Comparison of ENCODE assay signal across 10 cellular contexts in genomic region chr3:152244156-152244888, GRCh38. TPM values are rescaled to one million over a fixed set of nuclear protein-coding genes. Genes with fewer than 3 reads are reported as not detected.
DNase-seq lines count a peak whose midpoint lies in the region; ATAC-seq, FAIRE-seq and TF ChIP-seq lines count a peak whose summit lies in the region.
"Had no signal": no experiment of that assay in that cellular context is flagged by ENCODE, and none has a peak within 500 bp of the region (broad histone marks: within the 10 kb centered on the region; RNA-seq: fewer than 3 reads in every experiment).

No MANE protein-coding gene starts in this region.

- H3K4me1 ChIP-seq in Loucy (ENCODE audit: insufficient read depth, low read length, poor library complexity, severe bottlenecking) (peaks cover 69% of the 10 kb centered on the region), K562 (replicated peaks in 1 of 2; ENCODE audit: control insufficient read depth in 2 of 2, insufficient read depth in 2 of 2, low read length in 2 of 2) (peaks cover 13 to 29% of the 10 kb centered on the region in 2 experiments), SK-N-SH (ENCODE audit: control insufficient read depth in 1 of 2, insufficient read depth in 2 of 2, low read depth in 1 of 2, low read length in 1 of 2) (peaks cover 0 to 9% of the 10 kb centered on the region in 2 experiments; a peak in 1 of 4 replicates)

- H3K27ac ChIP-seq in K562 (ENCODE audit: extremely low read depth, low read depth, low read length), result peak overlapping the region; percentile 92
- H3K27ac ChIP-seq in SK-N-SH (ENCODE audit: low read depth in 2 of 2, low read length in 1 of 2), result no peak overlapping the region

- H3K79me2 ChIP-seq in Loucy (ENCODE audit: insufficient read depth, low read length) (peaks cover 36% of the 10 kb centered on the region), K562 (ENCODE audit: control insufficient read depth, insufficient read depth, low read length) (peaks cover 65% of the 10 kb centered on the region), SK-N-SH (ENCODE audit: insufficient read depth) (no peaks in the 10 kb centered on the region)

- TF ChIP-seq EP300 in K562 (IDR thresholded peaks at IDR 0.05; ENCODE audit: low read length), result no peak
- TF ChIP-seq EP300 in SK-N-SH (IDR thresholded peaks at IDR 0.05; ENCODE audit: borderline replicate concordance in 1 of 2, low read depth in 1 of 2, low read length in 1 of 2), result no peak

- no peaks in the 10 kb centered on the region for H3K27me3 ChIP-seq in Loucy (ENCODE audit: insufficient read depth, low read length, poor library complexity, severe bottlenecking)
- no peaks in the 10 kb centered on the region for H3K27me3 ChIP-seq in K562 (ENCODE audit: control insufficient read depth in 2 of 2, insufficient read depth in 2 of 2, low read length in 2 of 2)
- no peaks in the 10 kb centered on the region for H3K27me3 ChIP-seq in SK-N-SH (ENCODE audit: insufficient read depth)

- CTCF ChIA-PET in K562 (lab: Yijun Ruan, JAX; ENCODE audit: low intra/inter-chr PET ratio), result interaction anchor here (1.0 kb wide), 1 partner anchor 61 kb away, joined by 3 read pairs; no protein-coding TSS in a partner anchor
- CTCF ChIA-PET in MCF 10A (lab: Yijun Ruan, JAX), result interaction anchor here (0.6 kb wide), 1 partner anchor 8 kb away, joined by 4 read pairs; no protein-coding TSS in a partner anchor
- CTCF ChIA-PET in SK-N-SH (lab: Yijun Ruan, JAX), result interaction anchor here (0.7 kb wide), 1 partner anchor 916 kb away, joined by 3 read pairs; no protein-coding TSS in a partner anchor

- 0% methylated on average over 2 of the region's 2 CpGs for WGBS in K562 (ENCODE audit: insufficient coverage, low coverage, missing lambda C conversion rate)
- WGBS in SK-N-SH (ENCODE audit: low lambda C conversion rate), result 77% methylated on average over 2 of the region's 2 CpGs

- H3K9ac ChIP-seq in Loucy (ENCODE audit: low read depth, low read length, poor library complexity, severe bottlenecking) (peak overlapping the region; percentile 79), K562 (ENCODE audit: insufficient read depth in 1 of 2, low read depth in 2 of 2, low read length in 2 of 2) (peak overlapping the region in 1 of 2 experiments; percentile 82; a peak in 3 of 4 replicates), SK-N-SH (no peak overlapping the region)

- TF ChIP-seq RAD21 in K562 (CRISPR knock-in tag; conservative IDR thresholded peaks at IDR 0.05 in 1 of 2, IDR thresholded peaks at IDR 0.05 in 1 of 2), result no peak; a peak in 2 of 4 replicates
- TF ChIP-seq RAD21 in SK-N-SH (IDR thresholded peaks at IDR 0.05; ENCODE audit: low read length), result no peak

- H3K9me3 ChIP-seq in Loucy (ENCODE audit: insufficient read depth, low read depth, low read length) (no peaks in the 10 kb centered on the region), K562 (replicated peaks; ENCODE audit: control insufficient read depth, insufficient read depth, low read depth, low read length) (no peaks in the 10 kb centered on the region), SK-N-SH (no peaks in the 10 kb centered on the region)

- H3K4me1 Mint-ChIP-seq in MCF 10A (ENCODE audit: insufficient read depth, unreplicated experiment), result peaks cover 6% of the 10 kb centered on the region

- H3K4me3 Mint-ChIP-seq in MCF 10A (ENCODE audit: unreplicated experiment), result no peak overlapping the region

- ATAC-seq in GM19455 (IDR thresholded peaks at IDR 0.05; ENCODE audit: unreplicated experiment), result peak; percentile 24
- peak; percentile 69 for ATAC-seq in K562
- no peak for ATAC-seq in HG03457 (IDR thresholded peaks at IDR 0.05; ENCODE audit: unreplicated experiment)

- no peaks in the 10 kb centered on the region for H3K36me3 Mint-ChIP-seq in MCF 10A (ENCODE audit: insufficient read depth, unreplicated experiment)

- H2AFZ ChIP-seq in Loucy (ENCODE audit: low read length) (no peak overlapping the region), K562 (ENCODE audit: low read depth, low read length) (peak overlapping the region; percentile 84), SK-N-SH (ENCODE audit: low read depth) (no peak overlapping the region)

- intact Hi-C loops in K562 (cut with micrococcal nuclease) (loop anchor here (1.0 to 10.0 kb wide), 2 partner anchors 24 to 170 kb away; partner anchors contain the start of gene MBNL1), MCF 10A (cut with micrococcal nuclease) (no loop called here)

- no peak overlapping the region for H3K27ac Mint-ChIP-seq in MCF 10A (ENCODE audit: low read depth, unreplicated experiment)

- DNase-seq in CD1c-positive myeloid dendritic cell (ENCODE audit: extremely low spot score) (peak; percentile 85), K562 (ENCODE audit: extremely low read depth in 1 of 4, low spot score in 3 of 4) (peak in 1 of 4 experiments; percentile 70), MCF 10A (ENCODE audit: unreplicated experiment) (no peak), SK-N-SH (no peak), DMS 273 treated with DMSO at 0.1 percent for 48 hours (lab: John Stamatoyannopoulos, UW) (no peak)
- DNase-seq: activated CD4-positive, alpha-beta T cell treated with anti-CD3 and anti-CD28 coated beads for 1 hour had no signal

- BruUV-seq in K562 (replicated peaks; lab: Mats Ljungman, UMichigan), result TSS peak; percentile 71
- BruUV-seq in MCF 10A (replicated peaks; lab: Mats Ljungman, UMichigan), result no TSS peak

- H3F3A ChIP-seq in Loucy (ENCODE audit: low read depth) (peaks cover 22% of the 10 kb centered on the region), SK-N-SH (replicated peaks; ENCODE audit: insufficient read depth) (peaks cover 4% of the 10 kb centered on the region)

- in situ Hi-C loops in K562 (cut with MboI), result no loop called here

- H3K9me3 Mint-ChIP-seq in MCF 10A (ENCODE audit: unreplicated experiment), result no peaks in the 10 kb centered on the region

- peak; percentile 35 for FAIRE-seq in K562 (lab: Jason Lieb, UNC)
- FAIRE-seq: endothelial cell of umbilical vein had no signal

- H4K20me1 ChIP-seq in Loucy (ENCODE audit: insufficient read depth, low read length, poor library complexity, severe bottlenecking), result no peaks in the 10 kb centered on the region
- no peaks in the 10 kb centered on the region for H4K20me1 ChIP-seq in K562 (replicated peaks; ENCODE audit: control insufficient read depth, insufficient read depth, low read length)
- no peaks in the 10 kb centered on the region for H4K20me1 ChIP-seq in SK-N-SH (ENCODE audit: insufficient read depth)

- 0 out of 2 replicates have a peak, but pooled peaks have one; percentile 26 for TF ChIP-seq POLR2A in K562 (conservative IDR thresholded peaks at IDR 0.05)

- peak overlapping the region; percentile 77 for H3K4me2 ChIP-seq in Loucy (ENCODE audit: low read depth, low read length, poor library complexity, severe bottlenecking)
- H3K4me2 ChIP-seq in K562 (ENCODE audit: insufficient read depth, low read length), result peak overlapping the region; percentile 77
- no peak overlapping the region for H3K4me2 ChIP-seq in SK-N-SH

- no peaks in the 10 kb centered on the region for H3K27me3 Mint-ChIP-seq in MCF 10A (ENCODE audit: insufficient read depth, unreplicated experiment)

- no peaks in the 10 kb centered on the region for H3K36me3 ChIP-seq in Loucy (ENCODE audit: insufficient read depth, low read length)
- no peaks in the 10 kb centered on the region for H3K36me3 ChIP-seq in K562 (ENCODE audit: control insufficient read depth, insufficient read depth, low read length)
- H3K36me3 ChIP-seq in SK-N-SH (replicated peaks in 1 of 2; ENCODE audit: control insufficient read depth in 1 of 2, insufficient read depth in 2 of 2, low read length in 1 of 2), result peaks cover 0 to 3% of the 10 kb centered on the region in 2 experiments

- no peaks in the 10 kb centered on the region for H3K9me2 ChIP-seq in Loucy (replicated peaks; ENCODE audit: low read depth, low read length)
- H3K9me2 ChIP-seq in SK-N-SH, result peaks cover 3% of the 10 kb centered on the region; the same call in 1 of the 2 replicates

- H3K4me3 ChIP-seq in Loucy (ENCODE audit: low read length, poor library complexity, severe bottlenecking), result peak overlapping the region; percentile 69
- peak overlapping the region; percentile 42 for H3K4me3 ChIP-seq in K562
- no peak overlapping the region for H3K4me3 ChIP-seq in SK-N-SH (ENCODE audit: low read depth in 2 of 2, low read length in 1 of 2)

- POLR2A ChIA-PET in K562 (lab: Yijun Ruan, JAX), result interaction anchor here (0.6 to 4.1 kb wide), 12 partner anchors 8 to 71 kb away, joined by 3 to 35 read pairs (median 5); partner anchors contain the start of gene MBNL1
- POLR2A ChIA-PET in MCF 10A (lab: Yijun Ruan, JAX), result interaction anchor here (0.7 to 2.6 kb wide), 5 partner anchors 9 to 213 kb away, joined by 3 to 9 read pairs (median 5); partner anchors contain the start of gene MBNL1
- POLR2A ChIA-PET in SK-N-SH (lab: Yijun Ruan, JAX), result no interaction called here

- no peaks in the 10 kb centered on the region for H3K9me1 ChIP-seq in K562 (ENCODE audit: control insufficient read depth, insufficient read depth, low read length)

- TF ChIP-seq CTCF in Loucy (conservative IDR thresholded peaks at IDR 0.05; ENCODE audit: low read length) (no peak), K562 (IDR thresholded peaks at IDR 0.05 in 2 of 3, conservative IDR thresholded peaks at IDR 0.05 in 1 of 3; ENCODE audit: insufficient read depth in 2 of 3, low read depth in 1 of 3, low read length in 3 of 3) (no peak), MCF 10A (IDR thresholded peaks at IDR 0.05; ENCODE audit: unreplicated experiment) (no peak), SK-N-SH (IDR thresholded peaks at IDR 0.05) (no peak)

RNA-seq across cellular contexts. Expression of gene MBNL1, which starts 24.4 kb away (rescaled TPM):
- 337 and 524 TPM in 2 replicates for total RNA-seq in K562 (2011; cell fraction: chromatin; rRNA removed; ENCODE audit: low replicate concordance)
- total RNA-seq in K562 (2011; cell fraction: nucleolus; rRNA removed), result 154 and 188 TPM in 2 replicates
- total RNA-seq in K562 (2011; cell fraction: nucleoplasm; rRNA removed), result 277 and 417 TPM in 2 replicates
- total RNA-seq in K562 (2014; rRNA removed) (240 and 243 TPM in 2 replicates), K562 (2014; rRNA removed; fragmentation: Illumina TruSeq; extraction: Trizol) (220 and 241 TPM in 2 replicates), K562 (2015; rRNA removed; fragmentation: Illumina TruSeq; extraction: Trizol) (220 and 243 TPM in 2 replicates), K562 (2021) (217 and 231 TPM in 2 replicates), MCF 10A (2022) (114 and 139 TPM in 2 replicates)
- polyA plus RNA-seq in K562 (2011; rRNA removed) (116 and 133 TPM in 2 replicates), K562 (2014; fragmentation: Illumina TruSeq; extraction: Trizol) (202 and 221 TPM in 2 replicates), K562 (2014; fragmentation: Nextera tagmentation; extraction: Ambion mirVana) (10 to 100 TPM; 70.3 to 87.3 TPM), K562 (2014; rRNA removed) (104 and 107 TPM in 2 replicates), SK-N-SH (2012; rRNA removed) (44.3 and 65.1 TPM in 2 replicates)
- polyA plus RNA-seq in K562 (2011; cell fraction: cytosol; rRNA removed), result 101 and 150 TPM in 2 replicates
- 108 and 135 TPM in 2 replicates for polyA plus RNA-seq in K562 (2011; cell fraction: nucleus; rRNA removed)
- polyA plus RNA-seq in K562 (2012), result 74.4 and 91.9 TPM in 2 replicates
- polyA minus RNA-seq in K562 (2011; rRNA and poly(A)+ RNA removed), result 431 and 448 TPM in 2 replicates
- polyA minus RNA-seq in K562 (2011; cell fraction: cytosol; rRNA and poly(A)+ RNA removed), result 216 and 268 TPM in 2 replicates
- 326 and 485 TPM in 2 replicates for polyA minus RNA-seq in K562 (2011; cell fraction: nucleus; rRNA and poly(A)+ RNA removed)
- 53.4 and 63.3 TPM in 2 replicates for polyA plus RNA-seq in SK-N-SH (2012; cell fraction: cytosol; rRNA removed)
- 56.9 and 69.6 TPM in 2 replicates for polyA plus RNA-seq in SK-N-SH (2012; cell fraction: nucleus; rRNA removed)

Comparison
In these comparisons a context has a peak if more than half of its experiments do, and no peak if none do; other contexts are left out.
1. H3K4me3 ChIP-seq: peak in Loucy (single experiment) and K562 (single experiment); none in SK-N-SH (0 of 2).